ENCODE assay signal across 33 cellular contexts in genomic region chr13:24180743-24181384, GRCh38. TPM values are rescaled to one million over a fixed set of nuclear protein-coding genes. Genes with fewer than 3 reads are reported as not detected.
DNase-seq lines count a peak whose midpoint lies in the region; ATAC-seq, FAIRE-seq and TF ChIP-seq lines count a peak whose summit lies in the region.
"Had no signal": no experiment of that assay in that cellular context is flagged by ENCODE, and none has a peak within 500 bp of the region (broad histone marks: within the 10 kb centered on the region; RNA-seq: fewer than 3 reads in every experiment).

No MANE protein-coding gene starts in this region.

- ATAC-seq in right cardiac atrium (no peak), heart left ventricle (no peak)
- ATAC-seq: A549; naive thymus-derived CD4-positive, alpha-beta T cell; PC-3; WTC11 had no signal

- peaks cover 26% of the 10 kb centered on the region for H3K36me3 Mint-ChIP-seq in brain

- intact Hi-C loops in right cardiac atrium (cut with DNase I), result no loop called here
- intact Hi-C loops in heart left ventricle (cut with DNase I), result no loop called here

- peaks cover 84% of the 10 kb centered on the region for H3K4me1 Mint-ChIP-seq in brain

- peaks cover 2% of the 10 kb centered on the region for H3K4me1 ChIP-seq in right cardiac atrium (ENCODE audit: control insufficient read depth, insufficient read depth, low read length)
- peaks cover 0 to 6% (median 0%) of the 10 kb centered on the region in 12 donors for H3K4me1 ChIP-seq in heart left ventricle

- peaks cover 0 to 6% (median 5%) of the 10 kb centered on the region in 5 experiments for H3K9me3 Mint-ChIP-seq in brain

- peak overlapping the region in 3 of 5 experiments; percentile 28 to 80 (median 45) for H3K27ac Mint-ChIP-seq in brain
- H3K27ac Mint-ChIP-seq: activated CD4-positive, alpha-beta T cell treated with anti-CD3 and anti-CD28 coated beads, Interleukin-2, amount 10 ng/mL, durations not matched to agents 7 days and 5 days; activated T-cell treated with anti-CD3 and anti-CD28 coated beads, Interleukin-2, amount 50 U/mL, for 24 hours; naive thymus-derived CD4-positive, alpha-beta T cell; WTC11 had no signal

- H3K4me3 ChIP-seq in right cardiac atrium (ENCODE audit: low read length), result no peak overlapping the region
- no peak overlapping the region for H3K4me3 ChIP-seq in heart left ventricle
- H3K4me3 ChIP-seq: A549, prostate gland, skin epidermis, tibial nerve had no signal

- TF ChIP-seq CTCF in brain (conservative IDR thresholded peaks at IDR 0.05), result no peak
- TF ChIP-seq CTCF in heart left ventricle (IDR thresholded peaks at IDR 0.05), result no peak

- H3K9me3 ChIP-seq in right cardiac atrium (ENCODE audit: control insufficient read depth, low read length), result no peaks in the 10 kb centered on the region
- H3K9me3 ChIP-seq in heart left ventricle, result no peaks in the 10 kb centered on the region
- H3K9me3 ChIP-seq: A549, prostate gland, tibial nerve had no signal

- DNase-seq in EH (ENCODE audit: low read depth) (peak; percentile 56), RPMI7951 (ENCODE audit: low read depth) (peak; percentile 44), NCI-H1694 (lab: John Stamatoyannopoulos, UW) (no peak), GM19240 (ENCODE audit: insufficient read length, low spot score) (no peak), right cardiac atrium (no peak), heart left ventricle (no peak)
- DNase-seq: activated CD4-positive, alpha-beta T cell treated with anti-CD3 and anti-CD28 coated beads, Interleukin-2, amount 10 ng/mL, durations not matched to agents 7 days and 5 days; activated T-cell treated with anti-CD3 and anti-CD28 coated beads, Interleukin-2, amount 50 U/mL, for 24 hours; amygdala; central memory CD4-positive, alpha-beta T cell; dermis blood vessel endothelial cell; midbrain; naive thymus-derived CD4-positive, alpha-beta T cell; NCI-H1694 treated with DMSO at 0.1 percent for 48 hours; NCI-H2171 treated with DMSO at 0.1 percent for 48 hours; NCI-H524 treated with DMSO at 0.1 percent for 48 hours; NK-92 treated with Interleukin-12 subunit alpha and Interleukin-12 subunit beta, amount 100 ng/mL, for 24 hours; nucleus accumbens; PC-3; SHP77; stimulated activated CD4-positive, alpha-beta T cell treated with anti-CD3 and anti-CD28 coated beads, Interleukin-1b, Interleukin-23, amount 100 ng/mL, for 48 hours; stimulated activated CD8-positive, alpha-beta memory T cell treated with anti-CD3 and anti-CD28 coated beads, Interleukin-4, amount 100 ng/mL, for 48 hours; SW 1271; T-helper 9 cell had no signal

- H3K27me3 ChIP-seq in right cardiac atrium (ENCODE audit: control insufficient read depth, insufficient read depth), result no peaks in the 10 kb centered on the region
- H3K27me3 ChIP-seq in heart left ventricle, result no peaks in the 10 kb centered on the region
- H3K27me3 ChIP-seq: tibial nerve had no signal

- 89% methylated on average over 5 of the region's 5 CpGs for WGBS in right cardiac atrium
- WGBS in heart left ventricle, 4 donors, result 88 to 93% (median 91%) methylated on average over 5 of the region's 5 CpGs

- H3K27ac ChIP-seq in right cardiac atrium (ENCODE audit: low read length), result no peak overlapping the region
- H3K27ac ChIP-seq in heart left ventricle, result no peak overlapping the region
- H3K27ac ChIP-seq: A549, prostate gland, skin epidermis had no signal

- FAIRE-seq in islet of Langerhans (lab: Jason Lieb, UNC), result peak; percentile 55
- FAIRE-seq: A549, H1, keratinocyte had no signal

- no peak for TF ChIP-seq POLR2A in heart left ventricle (IDR thresholded peaks at IDR 0.05)

- no peaks in the 10 kb centered on the region for H3K36me3 ChIP-seq in heart left ventricle
- H3K36me3 ChIP-seq: prostate gland, tibial nerve had no signal

- no peaks in the 10 kb centered on the region for H3K27me3 Mint-ChIP-seq in brain
- H3K27me3 Mint-ChIP-seq: activated CD4-positive, alpha-beta T cell treated with anti-CD3 and anti-CD28 coated beads, Interleukin-2, amount 10 ng/mL, durations not matched to agents 7 days and 5 days; activated T-cell treated with anti-CD3 and anti-CD28 coated beads, Interleukin-2, amount 50 U/mL, for 24 hours; naive thymus-derived CD4-positive, alpha-beta T cell had no signal

- no peak overlapping the region for H3K4me3 Mint-ChIP-seq in brain
- H3K4me3 Mint-ChIP-seq: activated CD4-positive, alpha-beta T cell treated with anti-CD3 and anti-CD28 coated beads, Interleukin-2, amount 10 ng/mL, durations not matched to agents 7 days and 5 days; activated T-cell treated with anti-CD3 and anti-CD28 coated beads, Interleukin-2, amount 50 U/mL, for 24 hours; naive thymus-derived CD4-positive, alpha-beta T cell; WTC11 had no signal

RNA-seq across cellular contexts. Expression of gene SPATA13, which starts 20.3 kb away (rescaled TPM):
- 4.5 and 4.6 TPM in 2 replicates for total RNA-seq in RPMI7951 (2014; rRNA removed; shearing (Covaris generic))
- polyA plus RNA-seq in brain (ENCODE audit: insufficient read depth, low read depth, low replicate concordance), result 7.7 TPM
- total RNA-seq in right cardiac atrium, result 10 to 100 TPM in 2 of 4 donors, 1 to 10 TPM in 2; 8.8 to 10.6 (median 9.6) TPM
- 8.7 TPM for polyA plus RNA-seq in right cardiac atrium
- total RNA-seq in heart left ventricle, result 10 to 100 TPM in 4 of 9 donors, 1 to 10 TPM in 5; 7.1 to 20.1 (median 9.3) TPM
- polyA plus RNA-seq in heart left ventricle, result 1 to 10 TPM; 5.4 to 7.5 TPM

Comparison
In these comparisons a context has a peak if more than half of its experiments do, and no peak if none do; other contexts are left out.
1. DNase-seq: peak in EH (single experiment) and RPMI7951 (single experiment); none in NCI-H1694 (single experiment), GM19240 (single experiment), right cardiac atrium (0 of 3) and heart left ventricle (0 of 5).